ENCODE assay signal across 26 cellular contexts in the genomic region with DNA sequence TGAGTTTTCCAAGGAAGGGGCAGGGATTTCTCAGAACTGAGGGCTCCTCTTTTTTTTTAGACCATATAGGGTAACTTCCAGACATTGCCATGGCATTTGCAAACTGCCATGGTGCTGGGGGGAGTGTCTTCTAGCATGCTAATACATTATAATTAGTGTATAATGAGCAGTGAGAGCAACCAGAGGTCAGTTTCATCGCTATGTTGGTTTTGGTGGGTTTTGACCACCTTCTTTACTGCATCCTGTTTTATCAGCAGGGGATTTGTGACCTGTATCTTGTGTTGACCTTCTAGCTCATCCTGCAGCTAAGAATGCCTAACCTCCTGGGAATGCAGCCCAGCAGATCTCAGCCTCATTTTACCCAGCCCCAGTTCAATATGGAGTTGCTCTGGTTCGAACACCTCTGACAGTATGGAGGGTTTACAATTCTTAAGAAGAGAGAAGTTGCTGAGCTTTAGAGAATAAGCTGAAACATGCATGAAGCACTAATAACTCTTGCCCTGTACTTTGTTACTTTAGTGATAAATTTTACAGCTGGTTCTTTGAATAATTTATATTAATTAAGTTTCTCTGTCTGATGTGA. TPM values are rescaled to one million over a fixed set of nuclear protein-coding genes. Genes with fewer than 3 reads are reported as not detected.
DNase-seq lines count a peak whose midpoint lies in the region; ATAC-seq and TF ChIP-seq lines count a peak whose summit lies in the region.
"Had no signal": no experiment of that assay in that cellular context is flagged by ENCODE, and none has a peak within 500 bp of the region (broad histone marks: within the 10 kb centered on the region; RNA-seq: fewer than 3 reads in every experiment).

No MANE protein-coding gene starts in this region.

- H3K27me3 Mint-ChIP-seq in CD14-positive monocyte (ENCODE audit: low read depth in 3 of 3), result peaks cover 0 to 6% (median 0%) of the 10 kb centered on the region in 3 donors
- H3K27me3 Mint-ChIP-seq in IgD-negative memory B cell, result peaks cover 2% of the 10 kb centered on the region
- H3K27me3 Mint-ChIP-seq: activated naive CD8-positive, alpha-beta T cell treated with anti-CD3 and anti-CD28 coated beads, Interleukin-2, amount 50 U/mL, for 24 hours; CD4-positive, alpha-beta T cell; central memory CD8-positive, alpha-beta T cell; naive thymus-derived CD8-positive, alpha-beta T cell; T-helper 17 cell had no signal

- H3K4me1 Mint-ChIP-seq in CD14-positive monocyte (peaks cover 26% of the 10 kb centered on the region), IgD-negative memory B cell (peaks cover 15 to 24% (median 24%) of the 10 kb centered on the region in 3 donors)
- H3K4me1 Mint-ChIP-seq: central memory CD8-positive, alpha-beta T cell had no signal

- intact Hi-C loops in CD14-positive monocyte (cut with micrococcal nuclease), result no loop called here
- intact Hi-C loops in colonic mucosa (cut with DNase I), result no loop called here

- H3K4me3 Mint-ChIP-seq in CD14-positive monocyte (no peak overlapping the region), IgD-negative memory B cell (peak overlapping the region in 1 of 4 donors; percentile 27)
- H3K4me3 Mint-ChIP-seq: activated naive CD8-positive, alpha-beta T cell treated with anti-CD3 and anti-CD28 coated beads, Interleukin-2, amount 50 U/mL, for 24 hours; CD4-positive, alpha-beta T cell; central memory CD8-positive, alpha-beta T cell; GM23338; naive thymus-derived CD8-positive, alpha-beta T cell; stimulated activated effector memory CD8-positive, alpha-beta T cell treated with anti-CD3 and anti-CD28 coated beads, Interleukin-12 subunit alpha, Interleukin-12 subunit beta, amount 100 ng/mL, for 72 hours; T-helper 17 cell had no signal

- H3K9me3 ChIP-seq in colonic mucosa (no peaks in the 10 kb centered on the region), smooth muscle cell (replicated peaks; ENCODE audit: low read depth) (no peaks in the 10 kb centered on the region)
- H3K9me3 ChIP-seq: thoracic aorta had no signal

- H3K27ac Mint-ChIP-seq in CD14-positive monocyte (peak overlapping the region in 4 of 7 donors; percentile 41 to 80 (median 73)), IgD-negative memory B cell (peak overlapping the region; percentile 28 to 59 (median 50))
- H3K27ac Mint-ChIP-seq: activated naive CD8-positive, alpha-beta T cell treated with anti-CD3 and anti-CD28 coated beads, Interleukin-2, amount 50 U/mL, for 24 hours; CD4-positive, alpha-beta T cell; GM23338; stimulated activated effector memory CD8-positive, alpha-beta T cell treated with anti-CD3 and anti-CD28 coated beads, Interleukin-12 subunit alpha, Interleukin-12 subunit beta, amount 100 ng/mL, for 72 hours; T-helper 17 cell had no signal

- H3K36me3 ChIP-seq in colonic mucosa, result no peaks in the 10 kb centered on the region
- H3K36me3 ChIP-seq in smooth muscle cell (ENCODE audit: low read depth), result no peaks in the 10 kb centered on the region
- H3K36me3 ChIP-seq: thoracic aorta had no signal

- H3K79me2 ChIP-seq in smooth muscle cell (ENCODE audit: low read depth), result no peaks in the 10 kb centered on the region

- no peaks in the 10 kb centered on the region for H3K9me3 Mint-ChIP-seq in CD14-positive monocyte
- no peaks in the 10 kb centered on the region for H3K9me3 Mint-ChIP-seq in IgD-negative memory B cell
- H3K9me3 Mint-ChIP-seq: activated naive CD8-positive, alpha-beta T cell treated with anti-CD3 and anti-CD28 coated beads, Interleukin-2, amount 50 U/mL, for 24 hours; CD4-positive, alpha-beta T cell; central memory CD8-positive, alpha-beta T cell; GM23338; naive thymus-derived CD8-positive, alpha-beta T cell; stimulated activated effector memory CD8-positive, alpha-beta T cell treated with anti-CD3 and anti-CD28 coated beads, Interleukin-12 subunit alpha, Interleukin-12 subunit beta, amount 100 ng/mL, for 72 hours had no signal

- no peak overlapping the region for H3K4me3 ChIP-seq in colonic mucosa
- no peak overlapping the region for H3K4me3 ChIP-seq in smooth muscle cell
- H3K4me3 ChIP-seq: GM23338, K562, thoracic aorta had no signal

- H4K20me1 ChIP-seq in smooth muscle cell (ENCODE audit: low read depth), result no peaks in the 10 kb centered on the region

- WGBS in smooth muscle cell (ENCODE audit: low lambda C conversion rate), result 85% methylated on average over 2 of the region's 2 CpGs

- no peaks in the 10 kb centered on the region for H3K36me3 Mint-ChIP-seq in CD14-positive monocyte
- peaks cover 5% of the 10 kb centered on the region for H3K36me3 Mint-ChIP-seq in IgD-negative memory B cell
- H3K36me3 Mint-ChIP-seq: naive thymus-derived CD8-positive, alpha-beta T cell; stimulated activated effector memory CD8-positive, alpha-beta T cell treated with anti-CD3 and anti-CD28 coated beads, Interleukin-12 subunit alpha, Interleukin-12 subunit beta, amount 100 ng/mL, for 72 hours had no signal

- H3F3A ChIP-seq in smooth muscle cell (ENCODE audit: low read depth), result peaks cover 6% of the 10 kb centered on the region

- no peak for TF ChIP-seq CTCF in CD14-positive monocyte (IDR thresholded peaks at IDR 0.05)
- no peak for TF ChIP-seq CTCF in colonic mucosa (IDR thresholded peaks at IDR 0.05)
- TF ChIP-seq CTCF in smooth muscle cell (IDR thresholded peaks at IDR 0.05; ENCODE audit: borderline replicate concordance, insufficient read depth, poor library complexity, severe bottlenecking), result no peak

- no peak for ATAC-seq in HG02759 (IDR thresholded peaks at IDR 0.05; ENCODE audit: unreplicated experiment)
- ATAC-seq: activated naive CD8-positive, alpha-beta T cell treated with anti-CD3 and anti-CD28 coated beads, Interleukin-2, amount 50 U/mL, for 24 hours; GM23338; K562; naive thymus-derived CD8-positive, alpha-beta T cell; stimulated activated effector memory CD8-positive, alpha-beta T cell treated with anti-CD3 and anti-CD28 coated beads, Interleukin-12 subunit alpha, Interleukin-12 subunit beta, amount 100 ng/mL, for 72 hours; T-helper 17 cell had no signal

- no peak overlapping the region for H2AFZ ChIP-seq in smooth muscle cell (ENCODE audit: low read depth)
- H2AFZ ChIP-seq: GM23338 had no signal

- peak overlapping the region; percentile 22 for H3K4me2 ChIP-seq in smooth muscle cell

- no peak overlapping the region for H3K9ac ChIP-seq in colonic mucosa (ENCODE audit: low read depth in 2 of 2, low read length in 2 of 2)
- no peak overlapping the region for H3K9ac ChIP-seq in smooth muscle cell (ENCODE audit: low read depth)

- H3K4me1 ChIP-seq in colonic mucosa (peaks cover 9% of the 10 kb centered on the region), smooth muscle cell (ENCODE audit: low read depth) (peaks cover 7% of the 10 kb centered on the region)

- H3K27ac ChIP-seq in colonic mucosa (peak overlapping the region; percentile 87), smooth muscle cell (ENCODE audit: low read depth) (no peak overlapping the region)
- H3K27ac ChIP-seq: thoracic aorta had no signal

- DNase-seq in CD14-positive monocyte (ENCODE audit: low spot score) (no peak), colonic mucosa (no peak), smooth muscle cell (lab: John Stamatoyannopoulos, UW; ENCODE audit: unreplicated experiment) (no peak), cerebellar nuclear complex (lab: John Stamatoyannopoulos, UW) (no peak), SHP77 treated with DMSO at 0.1 percent for 48 hours (lab: John Stamatoyannopoulos, UW) (no peak)
- DNase-seq: activated effector memory CD4-positive, alpha-beta T cell treated with anti-CD3 and anti-CD28 coated beads, Interleukin-2, amount 50 U/mL, for 16 hours; activated naive CD8-positive, alpha-beta T cell treated with anti-CD3 and anti-CD28 coated beads, Interleukin-2, amount 50 U/mL, for 24 hours; CD4-positive, alpha-beta T cell; DMS 273 treated with DMSO at 0.1 percent for 48 hours; effector CD4-positive, alpha-beta T cell; naive thymus-derived CD8-positive, alpha-beta T cell; NCI-H1436; NCI-H510A; stimulated activated CD4-positive, alpha-beta T cell treated with anti-CD3 and anti-CD28 coated beads, Interleukin-2, amount 100 ng/mL, for 48 hours; T-helper 17 cell had no signal

- H3K27me3 ChIP-seq in colonic mucosa (no peaks in the 10 kb centered on the region), smooth muscle cell (ENCODE audit: low read depth) (no peaks in the 10 kb centered on the region)

RNA-seq across cellular contexts. Expression of a gene that starts 31.6 kb away (rescaled TPM):
- polyA plus RNA-seq in CD14-positive monocyte (under 1 TPM; 0.09 to 0.22 TPM), IgD-negative memory B cell (5.4 TPM), smooth muscle cell (0.31 and 1.2 TPM in 2 replicates)
- total RNA-seq in colonic mucosa (100 to 1,000 TPM; 251 to 510 TPM), smooth muscle cell (0.36 and 4.5 TPM in 2 replicates)
- total RNA-seq: osteoblast had no signal

RNA-seq across cellular contexts. Expression of a gene that starts 53.9 kb away (rescaled TPM):
- polyA plus RNA-seq in CD14-positive monocyte (not detected), IgD-negative memory B cell (0.25 TPM), smooth muscle cell (not detected in 2 replicates)
- total RNA-seq in colonic mucosa (not detected), smooth muscle cell (not detected in 2 replicates)
- total RNA-seq: CD4-positive, alpha-beta T cell; epithelial cell of proximal tubule; GM23338; K562; left lobe of liver; mesenteric fat pad; naive thymus-derived CD8-positive, alpha-beta T cell; osteoblast; T-helper 17 cell had no signal
- polyA plus RNA-seq: naive thymus-derived CD8-positive, alpha-beta T cell had no signal
